9 cellular contexts compared by ENCODE assay signal in the genomic region with DNA sequence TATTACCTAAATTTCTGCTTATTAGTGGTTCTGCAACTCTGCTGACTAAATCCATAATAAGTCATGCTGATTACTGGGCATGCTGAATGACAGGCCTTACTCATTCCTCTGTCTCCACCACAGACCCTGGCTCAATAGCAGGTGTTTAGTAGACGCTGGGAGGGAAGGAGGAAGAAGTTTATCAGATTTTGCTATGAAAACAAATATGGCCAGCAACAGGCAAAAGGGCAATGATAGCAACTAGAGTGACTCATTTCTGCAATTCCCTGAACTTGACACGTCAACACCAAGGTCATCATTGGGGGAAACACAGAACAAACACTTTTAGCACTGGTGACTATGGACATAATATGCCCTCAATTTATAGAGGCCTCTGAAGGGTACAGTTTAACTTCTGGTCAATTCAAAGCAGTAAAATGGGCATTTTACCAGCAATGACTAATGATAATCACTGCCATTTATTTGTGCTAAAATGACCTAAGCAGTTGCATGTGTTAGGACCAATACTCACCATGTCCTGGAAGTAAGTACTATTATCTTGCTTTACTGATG. TPM values are rescaled to one million over a fixed set of nuclear protein-coding genes. Genes with fewer than 3 reads are reported as not detected.
A peak's percentile ranks its signal among the peaks of the same experiment; 100 is the strongest.
DNase-seq lines count a peak whose midpoint lies in the region; ATAC-seq and TF ChIP-seq lines count a peak whose summit lies in the region.
"Had no signal": no experiment of that assay in that cellular context is flagged by ENCODE, and none has a peak within 500 bp of the region (broad histone marks: within the 10 kb centered on the region; RNA-seq: fewer than 3 reads in every experiment).

No MANE protein-coding gene starts in this region.

- H3K27me3 ChIP-seq in trophoblast cell (ENCODE audit: insufficient read depth, low read length) = no peaks in the 10 kb centered on the region
- H3K27me3 ChIP-seq: tibial artery had no signal

- H3K4me1 Mint-ChIP-seq in T-helper 2 cell treated with Interferon-gamma antibody and Interleukin-4, amounts not matched to agents 5 μg/mL and 100 μg/mL, for 36 hours (ENCODE audit: low read depth) = peaks cover 44% of the 10 kb centered on the region

- no peak overlapping the region for H2BK120ac ChIP-seq in trophoblast cell (ENCODE audit: insufficient read depth, low read length, poor library complexity)

- H2AFZ ChIP-seq in trophoblast cell (ENCODE audit: insufficient read depth, low read length, poor library complexity) = no peak overlapping the region

- no peak overlapping the region for H3K27ac ChIP-seq in trophoblast cell (ENCODE audit: low read depth, low read length)
- H3K27ac ChIP-seq: tibial artery had no signal

- no peaks in the 10 kb centered on the region for H3K36me3 ChIP-seq in trophoblast cell (ENCODE audit: control insufficient read depth in 1 of 2, insufficient read depth in 2 of 2, low read length in 2 of 2)
- H3K36me3 ChIP-seq: tibial artery had no signal

- ATAC-seq in HG02885 (IDR thresholded peaks at IDR 0.05; ENCODE audit: poor library complexity, unreplicated experiment) = peak; percentile 87
- ATAC-seq in SK-N-SH treated with all-trans-retinoic acid at 6 μM for 48 hours = no peak

- H3K79me1 ChIP-seq in trophoblast cell (ENCODE audit: low read length) = no peaks in the 10 kb centered on the region

- H3K4ac ChIP-seq in trophoblast cell (ENCODE audit: low read depth, low read length) = no peak overlapping the region

- no peaks in the 10 kb centered on the region for H3K4me1 ChIP-seq in trophoblast cell (ENCODE audit: control insufficient read depth in 1 of 2, insufficient read depth in 2 of 2, low read length in 2 of 2)
- H3K4me1 ChIP-seq: tibial artery had no signal

- peak overlapping the region; percentile 43 for H3K27ac Mint-ChIP-seq in T-helper 2 cell treated with Interferon-gamma antibody and Interleukin-4, amounts not matched to agents 5 μg/mL and 100 μg/mL, for 36 hours

- H3K4me3 ChIP-seq in trophoblast cell (ENCODE audit: low read depth, low read length) = no peak overlapping the region
- H3K4me3 ChIP-seq: tibial artery had no signal

- H3K18ac ChIP-seq in trophoblast cell (ENCODE audit: low read length) = no peak overlapping the region

- H3K23ac ChIP-seq in trophoblast cell (ENCODE audit: low read length) = no peak overlapping the region

- peaks cover 18% of the 10 kb centered on the region for H3K27me3 Mint-ChIP-seq in T-helper 2 cell treated with Interferon-gamma antibody and Interleukin-4, amounts not matched to agents 5 μg/mL and 100 μg/mL, for 36 hours (ENCODE audit: low read depth)

- peaks cover 8% of the 10 kb centered on the region for H3K36me3 Mint-ChIP-seq in T-helper 2 cell treated with Interferon-gamma antibody and Interleukin-4, amounts not matched to agents 5 μg/mL and 100 μg/mL, for 36 hours (ENCODE audit: low read depth)

- no peak overlapping the region for H4K8ac ChIP-seq in trophoblast cell (ENCODE audit: low read depth, low read length)

- H2AK5ac ChIP-seq in trophoblast cell (ENCODE audit: low read length) = no peak overlapping the region

- no peak overlapping the region for H4K91ac ChIP-seq in trophoblast cell (ENCODE audit: low read depth, low read length)

- H2BK12ac ChIP-seq in trophoblast cell (ENCODE audit: low read length) = no peak overlapping the region

- no peaks in the 10 kb centered on the region for H3K79me2 ChIP-seq in trophoblast cell (ENCODE audit: control insufficient read depth, insufficient read depth, low read length, poor library complexity)

- no peaks in the 10 kb centered on the region for H3K9me3 ChIP-seq in trophoblast cell (ENCODE audit: insufficient read depth, low read depth, low read length)
- H3K9me3 ChIP-seq: tibial artery had no signal

- H2BK5ac ChIP-seq in trophoblast cell (ENCODE audit: low read depth, low read length, poor library complexity) = no peak overlapping the region

- no peak overlapping the region for H3K4me3 Mint-ChIP-seq in T-helper 2 cell treated with Interferon-gamma antibody and Interleukin-4, amounts not matched to agents 5 μg/mL and 100 μg/mL, for 36 hours

- peaks cover 9% of the 10 kb centered on the region for H3K9me3 Mint-ChIP-seq in T-helper 2 cell treated with Interferon-gamma antibody and Interleukin-4, amounts not matched to agents 5 μg/mL and 100 μg/mL, for 36 hours

- no peak overlapping the region for H3K14ac ChIP-seq in trophoblast cell (ENCODE audit: low read length)

- no peak overlapping the region for H4K12ac ChIP-seq in trophoblast cell (ENCODE audit: low read depth, low read length)

- no CpG with 5 or more reads among the region's 2 CpGs for WGBS in trophoblast cell (ENCODE audit: extremely low coverage, insufficient coverage, insufficient read length)

- no peak overlapping the region for H3K9ac ChIP-seq in trophoblast cell (ENCODE audit: low read length)

- DNase-seq in NOMO-1 (lab: John Stamatoyannopoulos, UW; ENCODE audit: unreplicated experiment in 2 of 2) = peak; percentile 15 to 47
- DNase-seq in NOMO-1 treated with dmso at 0.1 percent for 144 hours (lab: John Stamatoyannopoulos, UW; ENCODE audit: unreplicated experiment) = no peak
- peak; percentile 63 for DNase-seq in T-helper 2 cell treated with Interferon-gamma antibody and Interleukin-4, amounts not matched to agents 5 μg/mL and 100 μg/mL, for 36 hours (ENCODE audit: low spot score)
- DNase-seq in trophoblast cell = peak; percentile 60 to 62
- no peak for DNase-seq in middle frontal gyrus (ENCODE audit: extremely low spot score, low spot score)
- DNase-seq in GF-D8 (lab: John Stamatoyannopoulos, UW) = no peak
- DNase-seq: tibial artery had no signal

- H3K4me2 ChIP-seq in trophoblast cell (ENCODE audit: low read length) = no peak overlapping the region

TF ChIP-seq in SK-N-SH treated with all-trans-retinoic acid at 6 μM for 48 hours, 23 proteins besides CTCF, POLR2A, EP300 and RAD21 (continues in another document):
- TF ChIP-seq ZC3H10 (CRISPR knock-in tag; IDR thresholded peaks at IDR 0.05) (no peak), SNAI2 (CRISPR knock-in tag; IDR thresholded peaks at IDR 0.05) (no peak), ARNTL (CRISPR knock-in tag; IDR thresholded peaks at IDR 0.05; ENCODE audit: borderline replicate concordance, low read depth) (no peak), PATZ1 (CRISPR knock-in tag; IDR thresholded peaks at IDR 0.05; ENCODE audit: borderline replicate concordance) (no peak), TCF4 (CRISPR knock-in tag; IDR thresholded peaks at IDR 0.05; ENCODE audit: borderline replicate concordance) (no peak), GLIS3 (CRISPR knock-in tag; IDR thresholded peaks at IDR 0.05) (no peak), BACH2 (CRISPR knock-in tag; IDR thresholded peaks at IDR 0.05; ENCODE audit: borderline replicate concordance) (no peak)
- TF ChIP-seq, protein P1, sequence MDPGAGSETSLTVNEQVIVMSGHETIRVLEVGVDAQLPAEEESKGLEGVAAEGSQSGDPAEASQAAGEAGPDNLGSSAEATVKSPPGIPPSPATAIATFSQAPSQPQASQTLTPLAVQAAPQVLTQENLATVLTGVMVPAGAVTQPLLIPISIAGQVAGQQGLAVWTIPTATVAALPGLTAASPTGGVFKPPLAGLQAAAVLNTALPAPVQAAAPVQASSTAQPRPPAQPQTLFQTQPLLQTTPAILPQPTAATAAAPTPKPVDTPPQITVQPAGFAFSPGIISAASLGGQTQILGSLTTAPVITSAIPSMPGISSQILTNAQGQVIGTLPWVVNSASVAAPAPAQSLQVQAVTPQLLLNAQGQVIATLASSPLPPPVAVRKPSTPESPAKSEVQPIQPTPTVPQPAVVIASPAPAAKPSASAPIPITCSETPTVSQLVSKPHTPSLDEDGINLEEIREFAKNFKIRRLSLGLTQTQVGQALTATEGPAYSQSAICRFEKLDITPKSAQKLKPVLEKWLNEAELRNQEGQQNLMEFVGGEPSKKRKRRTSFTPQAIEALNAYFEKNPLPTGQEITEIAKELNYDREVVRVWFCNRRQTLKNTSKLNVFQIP (CRISPR knock-in tag; IDR thresholded peaks at IDR 0.05; ENCODE audit: borderline replicate concordance, low read depth) = no peak
- TF ChIP-seq, protein P2, sequence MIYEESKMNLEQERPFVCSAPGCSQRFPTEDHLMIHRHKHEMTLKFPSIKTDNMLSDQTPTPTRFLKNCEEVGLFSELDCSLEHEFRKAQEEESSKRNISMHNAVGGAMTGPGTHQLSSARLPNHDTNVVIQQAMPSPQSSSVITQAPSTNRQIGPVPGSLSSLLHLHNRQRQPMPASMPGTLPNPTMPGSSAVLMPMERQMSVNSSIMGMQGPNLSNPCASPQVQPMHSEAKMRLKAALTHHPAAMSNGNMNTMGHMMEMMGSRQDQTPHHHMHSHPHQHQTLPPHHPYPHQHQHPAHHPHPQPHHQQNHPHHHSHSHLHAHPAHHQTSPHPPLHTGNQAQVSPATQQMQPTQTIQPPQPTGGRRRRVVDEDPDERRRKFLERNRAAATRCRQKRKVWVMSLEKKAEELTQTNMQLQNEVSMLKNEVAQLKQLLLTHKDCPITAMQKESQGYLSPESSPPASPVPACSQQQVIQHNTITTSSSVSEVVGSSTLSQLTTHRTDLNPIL (CRISPR knock-in tag; IDR thresholded peaks at IDR 0.05; ENCODE audit: low read depth) = no peak
- TF ChIP-seq, protein P3, sequence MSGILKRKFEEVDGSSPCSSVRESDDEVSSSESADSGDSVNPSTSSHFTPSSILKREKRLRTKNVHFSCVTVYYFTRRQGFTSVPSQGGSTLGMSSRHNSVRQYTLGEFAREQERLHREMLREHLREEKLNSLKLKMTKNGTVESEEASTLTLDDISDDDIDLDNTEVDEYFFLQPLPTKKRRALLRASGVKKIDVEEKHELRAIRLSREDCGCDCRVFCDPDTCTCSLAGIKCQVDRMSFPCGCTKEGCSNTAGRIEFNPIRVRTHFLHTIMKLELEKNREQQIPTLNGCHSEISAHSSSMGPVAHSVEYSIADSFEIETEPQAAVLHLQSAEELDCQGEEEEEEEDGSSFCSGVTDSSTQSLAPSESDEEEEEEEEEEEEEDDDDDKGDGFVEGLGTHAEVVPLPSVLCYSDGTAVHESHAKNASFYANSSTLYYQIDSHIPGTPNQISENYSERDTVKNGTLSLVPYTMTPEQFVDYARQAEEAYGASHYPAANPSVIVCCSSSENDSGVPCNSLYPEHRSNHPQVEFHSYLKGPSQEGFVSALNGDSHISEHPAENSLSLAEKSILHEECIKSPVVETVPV (CRISPR knock-in tag; IDR thresholded peaks at IDR 0.05) = no peak

RNA-seq across cellular contexts. Expression of gene TMEM163, which starts 35.2 kb away (rescaled TPM):
- polyA plus RNA-seq in trophoblast cell (2013) = 0.36 and 0.41 TPM in 2 replicates

Comparison
In these comparisons a context has a peak if more than half of its experiments do, and no peak if none do; other contexts are left out.
1. DNase-seq: peak in NOMO-1 (2 of 2), T-helper 2 cell treated with Interferon-gamma antibody and Interleukin-4, amounts not matched to agents 5 μg/mL and 100 μg/mL, for 36 hours (single experiment) and trophoblast cell (2 of 2); none in NOMO-1 treated with dmso at 0.1 percent for 144 hours (single experiment), middle frontal gyrus (single experiment) and GF-D8 (single experiment).